Comparison of ENCODE assay signal across 8 cellular contexts in the genomic region with DNA sequence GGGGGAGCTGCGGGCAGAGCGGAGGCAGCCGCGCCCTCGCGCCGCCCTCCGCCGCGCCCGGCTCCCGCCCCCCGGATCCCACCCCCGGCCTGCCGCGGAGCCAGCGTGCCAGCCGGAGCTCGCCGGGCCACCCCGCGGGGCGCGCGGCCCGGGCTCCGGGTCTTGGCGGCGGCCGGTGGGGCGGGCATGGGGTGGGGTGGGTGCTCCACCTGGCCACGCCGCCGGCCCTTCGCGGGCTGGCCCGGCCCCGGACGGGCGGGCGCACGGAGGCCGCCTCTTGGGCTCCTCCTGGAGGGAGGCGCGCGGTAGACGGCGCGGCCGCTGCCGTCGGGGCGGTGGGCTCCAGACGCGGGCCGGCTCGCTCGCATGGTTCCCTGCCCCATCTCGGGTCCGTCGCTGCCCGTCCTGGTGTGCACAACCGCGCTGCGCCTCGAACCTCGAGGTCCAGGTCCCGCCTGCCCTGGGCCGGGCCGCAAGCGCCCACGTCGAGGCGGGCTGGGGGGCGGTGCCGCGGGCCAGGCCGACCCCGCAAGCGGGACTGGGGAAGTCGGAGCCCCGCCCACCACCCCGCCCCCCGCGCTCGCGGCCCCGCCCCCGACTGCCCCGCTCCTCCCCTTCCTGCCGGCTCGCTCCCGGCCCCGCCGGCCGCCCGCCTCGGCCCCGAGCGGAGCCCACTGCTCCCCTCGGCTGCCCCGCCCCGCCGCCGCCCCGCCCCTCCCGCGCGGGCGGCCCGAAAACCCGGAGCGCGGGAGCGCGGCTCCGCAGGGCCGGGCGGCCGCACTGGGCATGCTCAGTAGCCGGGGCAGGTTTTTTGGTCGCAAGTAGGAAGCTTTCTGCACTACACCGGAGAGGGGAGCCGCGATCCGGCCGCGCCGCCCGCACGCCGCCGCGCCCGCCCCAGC. TPM values are rescaled to one million over a fixed set of nuclear protein-coding genes. Genes with fewer than 3 reads are reported as not detected.
DNase-seq lines count a peak whose midpoint lies in the region; ATAC-seq and TF ChIP-seq lines count a peak whose summit lies in the region.

A gene with protein sequence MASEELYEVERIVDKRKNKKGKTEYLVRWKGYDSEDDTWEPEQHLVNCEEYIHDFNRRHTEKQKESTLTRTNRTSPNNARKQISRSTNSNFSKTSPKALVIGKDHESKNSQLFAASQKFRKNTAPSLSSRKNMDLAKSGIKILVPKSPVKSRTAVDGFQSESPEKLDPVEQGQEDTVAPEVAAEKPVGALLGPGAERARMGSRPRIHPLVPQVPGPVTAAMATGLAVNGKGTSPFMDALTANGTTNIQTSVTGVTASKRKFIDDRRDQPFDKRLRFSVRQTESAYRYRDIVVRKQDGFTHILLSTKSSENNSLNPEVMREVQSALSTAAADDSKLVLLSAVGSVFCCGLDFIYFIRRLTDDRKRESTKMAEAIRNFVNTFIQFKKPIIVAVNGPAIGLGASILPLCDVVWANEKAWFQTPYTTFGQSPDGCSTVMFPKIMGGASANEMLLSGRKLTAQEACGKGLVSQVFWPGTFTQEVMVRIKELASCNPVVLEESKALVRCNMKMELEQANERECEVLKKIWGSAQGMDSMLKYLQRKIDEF (plus strand): TSS at position 814 of the 902 bp plus-strand sequence. CDS start 380 bp downstream, outside the sequence.

- ATAC-seq in GM19395 (IDR thresholded peaks at IDR 0.05; ENCODE audit: unreplicated experiment) (peak; percentile 62), HG03521 (IDR thresholded peaks at IDR 0.05; ENCODE audit: unreplicated experiment) (peak; percentile 66)

- H3K9ac ChIP-seq in BLaER1 treated with 17β-estradiol and CSF1 and Interleukin-3, amounts not matched to agents 10 nM and 100 nM: peak within 1 kb of the TSS; percentile 87 to 96 (median 94)

- DNase-seq in NCI-H748 (lab: John Stamatoyannopoulos, UW; ENCODE audit: unreplicated experiment) (peak; percentile 90), dorsolateral prefrontal cortex (peak; percentile 38 to 89 (median 68)), lower leg skin (ENCODE audit: low spot score in 2 of 2) (peak; percentile 80 to 97)
- DNase-seq in activated CD4-positive, alpha-beta T cell treated with anti-CD3 and anti-CD28 coated beads, Interleukin-2, amount 50 U/mL, for 4 hours: peak; percentile 83 to 84
- DNase-seq in stimulated activated CD4-positive, alpha-beta T cell treated with anti-CD3 and anti-CD28 coated beads, Interleukin-4, amount 100 ng/mL, for 4 hours: peak; percentile 85 to 90

- H3K4me2 ChIP-seq in BLaER1 treated with 17β-estradiol and CSF1 and Interleukin-3, amounts not matched to agents 10 nM and 100 nM: peak within 1 kb of the TSS; percentile 83 to 93 (median 89)

- WGBS in lower leg skin, 2 donors: 1% methylated on average over 15 of the region's 135 CpGs; no CpG with 5 or more reads in 1 of the 2 donors

- peaks cover 29 to 40% (median 37%) of the 10 kb centered on the region in 10 experiments for H3K4me1 ChIP-seq in BLaER1 treated with 17β-estradiol and CSF1 and Interleukin-3, amounts not matched to agents 10 nM and 100 nM

- peak within 1 kb of the TSS; percentile 66 to 87 (median 79) for H3K4me3 ChIP-seq in BLaER1 treated with 17β-estradiol and CSF1 and Interleukin-3, amounts not matched to agents 10 nM and 100 nM
- H3K4me3 ChIP-seq in dorsolateral prefrontal cortex (peak within 1 kb of the TSS; percentile 37 to 82 (median 70)), lower leg skin (ENCODE audit: low read depth, poor library complexity, severe bottlenecking) (peak within 1 kb of the TSS; percentile 50)

- peak in 5 of 56 donors; percentile 11 to 28 (median 16) for TF ChIP-seq CTCF in dorsolateral prefrontal cortex (IDR thresholded peaks at IDR 0.05 in 54 of 56, conservative IDR thresholded peaks at IDR 0.05 in 2 of 56; ENCODE audit: low read depth in 1 of 56, partially characterized antibody in 56 of 56)
- TF ChIP-seq CTCF in lower leg skin (IDR thresholded peaks at IDR 0.05): no peak

- H3K36me3 ChIP-seq in BLaER1 treated with 17β-estradiol and CSF1 and Interleukin-3, amounts not matched to agents 10 nM and 100 nM: no peaks in the 10 kb centered on the region; a peak in 2 of 22 replicates

- no peaks in the 10 kb centered on the region for H3K27me3 ChIP-seq in BLaER1 treated with 17β-estradiol and CSF1 and Interleukin-3, amounts not matched to agents 10 nM and 100 nM
- H3K27me3 ChIP-seq in dorsolateral prefrontal cortex: no peaks in the 10 kb centered on the region

- peaks cover 0 to 16% (median 12%) of the 10 kb centered on the region in 11 experiments; a peak in 13 of 22 replicates for H3K9me3 ChIP-seq in BLaER1 treated with 17β-estradiol and CSF1 and Interleukin-3, amounts not matched to agents 10 nM and 100 nM (replicated peaks in 1 of 11)

- H3K27ac ChIP-seq in BLaER1 treated with 17β-estradiol and CSF1 and Interleukin-3, amounts not matched to agents 10 nM and 100 nM: peak within 1 kb of the TSS; percentile 77 to 97 (median 90)
- peak within 1 kb of the TSS in 45 of 59 donors; percentile 11 to 86 (median 67) for H3K27ac ChIP-seq in dorsolateral prefrontal cortex

- H4K20me1 ChIP-seq in BLaER1 treated with 17β-estradiol and CSF1 and Interleukin-3, amounts not matched to agents 10 nM and 100 nM: peaks cover 17 to 35% (median 33%) of the 10 kb centered on the region in 11 experiments; a peak in 21 of 22 replicates

- intact Hi-C loops in dorsolateral prefrontal cortex (cut with DNase I): loop anchor here in 1 of 2 donors (5.0 to 10.0 kb wide), 3 partner anchors 129 to 229 kb away; partner anchors contain the start of gene RPP40
- intact Hi-C loops in lower leg skin (cut with DNase I; ENCODE audit: low total_unique reads): no loop called here

- no peak for TF ChIP-seq POLR2A in lower leg skin (IDR thresholded peaks at IDR 0.05)

RNA-seq across cellular contexts. Expression of the gene that starts here (rescaled TPM):
- total RNA-seq in dorsolateral prefrontal cortex (100 to 1,000 TPM in 24 of 120 experiments, 10 to 100 TPM in 96; 59.7 to 141 (median 86.0) TPM), lower leg skin (10 to 100 TPM; 32.1 to 61.4 (median 39.0) TPM)

Comparison
In these comparisons a context has a peak if more than half of its experiments do, and no peak if none do; other contexts are left out.
1. Peak in every context shown above with its lines: DNase-seq, ATAC-seq, H3K4me3 ChIP-seq and H3K27ac ChIP-seq.